In the genomic region with DNA sequence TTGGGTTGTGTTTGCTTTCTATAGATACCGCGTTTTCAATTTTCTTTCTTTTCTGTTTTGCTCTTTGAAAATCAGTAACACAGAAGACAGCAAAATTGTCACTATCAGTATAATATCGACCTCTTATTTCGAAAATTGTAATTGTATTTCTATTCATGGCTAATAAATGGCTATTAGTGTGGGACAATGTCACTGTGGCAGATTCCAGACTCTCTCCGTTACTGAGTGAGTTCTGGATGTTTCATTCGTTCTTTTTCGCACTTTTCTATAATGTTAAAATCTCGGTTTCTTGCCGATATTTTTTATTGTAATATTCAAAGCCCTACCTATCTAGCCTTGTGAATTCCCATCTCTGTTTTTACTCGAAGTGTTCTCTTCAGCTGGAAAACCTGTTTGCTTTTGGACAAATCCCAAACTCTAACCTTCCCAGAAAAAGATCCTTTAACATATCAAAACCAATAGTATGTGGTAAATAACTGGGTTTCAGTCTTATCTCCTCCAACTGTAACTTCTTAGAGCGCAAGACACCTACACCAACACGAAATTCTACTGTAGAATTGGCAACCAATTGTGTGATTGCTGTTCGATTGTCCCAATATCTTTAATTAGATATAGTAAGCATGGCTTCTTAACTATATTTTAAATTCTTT, we compare ENCODE assay signal across 8 cellular contexts. TPM values are rescaled to one million over a fixed set of nuclear protein-coding genes. Genes with fewer than 3 reads are reported as not detected.
A peak's percentile ranks its signal among the peaks of the same experiment; 100 is the strongest.
DNase-seq lines count a peak whose midpoint lies in the region; ATAC-seq and TF ChIP-seq lines count a peak whose summit lies in the region.

No MANE protein-coding gene starts in this region.

- H3K9me3 ChIP-seq in mucosa of rectum (ENCODE audit: control insufficient read depth in 2 of 2, low read length in 2 of 2) = no peaks in the 10 kb centered on the region

- intact Hi-C loops in posterior vena cava (cut with DNase I) = no loop called here

- no peaks in the 10 kb centered on the region for H3K36me3 ChIP-seq in mucosa of rectum (ENCODE audit: control insufficient read depth in 2 of 2, insufficient read depth in 2 of 2, low read length in 2 of 2)

- DNase-seq in NCI-H1694 (lab: John Stamatoyannopoulos, UW) = peak; percentile 51
- DNase-seq in NCI-H1694 treated with DMSO at 0.1 percent for 48 hours (lab: John Stamatoyannopoulos, UW) = no peak
- DNase-seq in cardiac fibroblast (ENCODE audit: low read depth in 2 of 2) = no peak
- no peak for DNase-seq in posterior vena cava (ENCODE audit: low spot score)
- DNase-seq in effector CD4-positive, alpha-beta T cell = no peak

- peak overlapping the region; percentile 60 to 90 for H3K9ac ChIP-seq in mucosa of rectum (ENCODE audit: low read depth in 1 of 2, low read length in 2 of 2)

- peak overlapping the region; percentile 20 to 54 for H3K27ac ChIP-seq in mucosa of rectum (ENCODE audit: low read depth in 2 of 2, low read length in 2 of 2)

- no peaks in the 10 kb centered on the region for H3K27me3 ChIP-seq in mucosa of rectum (ENCODE audit: control insufficient read depth in 2 of 2, insufficient read depth in 2 of 2, low read length in 2 of 2)

- TF ChIP-seq CTCF in cardiac fibroblast (IDR thresholded peaks at IDR 0.05; ENCODE audit: low read depth, low read length) = no peak

- no peak for TF ChIP-seq RAD21 in Ishikawa (IDR thresholded peaks at IDR 0.05; ENCODE audit: low read depth)

- no peak for ATAC-seq in GM19463 (IDR thresholded peaks at IDR 0.05; ENCODE audit: unreplicated experiment)

- peaks cover 23 to 25% of the 10 kb centered on the region in 2 donors for H3K4me1 ChIP-seq in mucosa of rectum (ENCODE audit: control insufficient read depth in 2 of 2, insufficient read depth in 2 of 2, low read length in 2 of 2)

- peak overlapping the region; percentile 47 to 58 for H3K4me3 ChIP-seq in cardiac fibroblast (replicated peaks in 1 of 2; ENCODE audit: low read depth in 2 of 2, low read length in 2 of 2)
- peak overlapping the region; percentile 73 to 97 for H3K4me3 ChIP-seq in mucosa of rectum (ENCODE audit: low read length in 2 of 2)

- no peak for TF ChIP-seq EP300 in Ishikawa (IDR thresholded peaks at IDR 0.05; ENCODE audit: borderline replicate concordance)

TF ChIP-seq in Ishikawa, 13 proteins besides CTCF, POLR2A, EP300 and RAD21:
- TF ChIP-seq TAF1 (IDR thresholded peaks at IDR 0.05; ENCODE audit: low read depth) = peak; percentile 8; the same call in 1 of the 2 replicates
- TF ChIP-seq NFIC (IDR thresholded peaks at IDR 0.05) = no peak

RNA-seq across cellular contexts. Expression of gene MPZL1, which starts 6.0 kb away (rescaled TPM):
- total RNA-seq in posterior vena cava = 100 to 1,000 TPM; 120 to 146 TPM
